In genomic region chr20:49610701-49611538, GRCh38 we compare ENCODE assay signal across 8 cellular contexts. TPM values are rescaled to one million over a fixed set of nuclear protein-coding genes. Genes with fewer than 3 reads are reported as not detected.
DNase-seq lines count a peak whose midpoint lies in the region; ATAC-seq, FAIRE-seq and TF ChIP-seq lines count a peak whose summit lies in the region.

No MANE protein-coding gene starts in this region.

- no peaks in the 10 kb centered on the region for H3F3A ChIP-seq in DOHH2 (ENCODE audit: control insufficient read depth, insufficient read depth)

- no peak for FAIRE-seq in bronchial epithelial cell (lab: Jason Lieb, UNC)

- intact Hi-C loops in left colon (cut with DNase I, micrococcal nuclease): loop anchor here (5.0 to 10.0 kb wide), 2 partner anchors 236 to 244 kb away; no protein-coding TSS in a partner anchor

- H3K36me3 ChIP-seq in DOHH2 (ENCODE audit: control insufficient read depth, low read length): no peaks in the 10 kb centered on the region
- no peaks in the 10 kb centered on the region for H3K36me3 ChIP-seq in bronchial epithelial cell (ENCODE audit: control insufficient read depth, insufficient read depth, low read length)

- ATAC-seq in left colon (peak; percentile 76), HG03432 (IDR thresholded peaks at IDR 0.05; ENCODE audit: unreplicated experiment) (no peak)

- H3K27ac Mint-ChIP-seq in HFFc6: no peak overlapping the region

- H3K4me2 ChIP-seq in DOHH2 (ENCODE audit: low read length): peak overlapping the region; percentile 49

- no peaks in the 10 kb centered on the region for H3K9me3 ChIP-seq in DOHH2 (ENCODE audit: control insufficient read depth, insufficient read depth, low read length)

- H3K4me3 Mint-ChIP-seq in HFFc6: peak overlapping the region; percentile 70

- DNase-seq in HFFc6 (peak; percentile 32), NCI-H2171 (lab: John Stamatoyannopoulos, UW) (peak; percentile 54), bronchial epithelial cell (ENCODE audit: low read depth) (no peak), left colon (peak; percentile 79 to 83)
- DNase-seq in stimulated activated CD4-positive, alpha-beta T cell treated with anti-CD3 and anti-CD28 coated beads, Interleukin-2, amount 100 ng/mL, for 24 hours: peak; percentile 81 to 86

- H3K9me3 Mint-ChIP-seq in HFFc6: no peaks in the 10 kb centered on the region

- H3K4me3 ChIP-seq in DOHH2 (ENCODE audit: low read length) (peak overlapping the region; percentile 20), WI38 (ENCODE audit: low read depth, low read length) (peak overlapping the region; percentile 10; the same call in 1 of the 2 replicates), bronchial epithelial cell (ENCODE audit: low read depth, low read length) (no peak overlapping the region)

- no peaks in the 10 kb centered on the region for H3K9me2 ChIP-seq in DOHH2 (replicated peaks; ENCODE audit: control insufficient read depth, low read length)

- H3K36me3 Mint-ChIP-seq in HFFc6 (ENCODE audit: low read depth): no peaks in the 10 kb centered on the region

- no peak overlapping the region for H3K27ac ChIP-seq in DOHH2 (ENCODE audit: low read depth, low read length)

- H3K27me3 Mint-ChIP-seq in HFFc6 (ENCODE audit: insufficient read depth): no peaks in the 10 kb centered on the region; the same call in none of the 2 replicates

- H3K4me1 Mint-ChIP-seq in HFFc6 (ENCODE audit: low read depth): peaks cover 9% of the 10 kb centered on the region

- no peaks in the 10 kb centered on the region for H4K20me1 ChIP-seq in DOHH2 (ENCODE audit: control insufficient read depth, insufficient read depth, low read depth, low read length)

- no peaks in the 10 kb centered on the region for H3K79me2 ChIP-seq in DOHH2 (ENCODE audit: control insufficient read depth, low read length)

- H3K27me3 ChIP-seq in DOHH2 (ENCODE audit: control insufficient read depth, low read length) (peaks cover 7% of the 10 kb centered on the region), bronchial epithelial cell (ENCODE audit: control insufficient read depth, insufficient read depth, low read length) (no peaks in the 10 kb centered on the region)

- TF ChIP-seq CTCF in DOHH2 (IDR thresholded peaks at IDR 0.05; ENCODE audit: low read depth, low read length, poor library complexity, severe bottlenecking): peak; percentile 99
- peak; percentile 99 for TF ChIP-seq CTCF in HFFc6 (IDR thresholded peaks at IDR 0.05)
- TF ChIP-seq CTCF in WI38 (IDR thresholded peaks at IDR 0.05; ENCODE audit: low read depth, low read length): peak; percentile 99
- peak; percentile 99 for TF ChIP-seq CTCF in bronchial epithelial cell (IDR thresholded peaks at IDR 0.05; ENCODE audit: insufficient read depth, low read length, severe bottlenecking)

- H3K4me1 ChIP-seq in DOHH2 (ENCODE audit: control insufficient read depth, low read length): peaks cover 21% of the 10 kb centered on the region

RNA-seq across cellular contexts. Expression of gene PTGIS, which starts 43.0 kb away (rescaled TPM):
- total RNA-seq in HFFc6 (2021; fragmentation: NEBNext Ultra II Directional; extraction: Animal tissue kit (Norgen Biotek cat#: 25700)): under 1 TPM in 1 of 6 experiments, not detected in 5; 0.05 TPM
- total RNA-seq in bronchial epithelial cell (0.13 and 4.7 TPM in 2 replicates), left colon (10 to 100 TPM in 1 of 2 donors, 1 to 10 TPM in 1; 4.5 to 13.0 TPM)
